9 cellular contexts compared by ENCODE assay signal in genomic region chr11:26040339-26040738, GRCh38.
"Had no signal": no experiment of that assay in that cellular context is flagged by ENCODE, and none has a peak within 500 bp of the region (broad histone marks: within the 10 kb centered on the region; RNA-seq: fewer than 3 reads in every experiment).

No MANE protein-coding gene starts in this region.

- DNase-seq: GM23248, GOT3, H7, H9, HCEC 1CT, HFFc6 had no signal

- H2AFZ ChIP-seq: GM23248, GM23338 had no signal

- H3K9me3 ChIP-seq: HAP-1 had no signal

- H3K9ac ChIP-seq: GM23248 had no signal

- H3K4me2 ChIP-seq: GM23338 had no signal

- H3K27ac ChIP-seq: GM23248 had no signal

- ATAC-seq: GM23338, HCT116 had no signal

- H3K4me1 ChIP-seq: HAP-1 had no signal

- H3K4me3 ChIP-seq: GM23248, GM23338, HAP-1 had no signal

- H3K36me3 ChIP-seq: HAP-1 had no signal
